21 cellular contexts compared by ENCODE assay signal in genomic region chr20:37424062-37424851, GRCh38.
A peak's percentile ranks its signal among the peaks of the same experiment; 100 is the strongest.
DNase-seq lines count a peak whose midpoint lies in the region; ATAC-seq and TF ChIP-seq lines count a peak whose summit lies in the region.
"Had no signal": no experiment of that assay in that cellular context is flagged by ENCODE, and none has a peak within 500 bp of the region (broad histone marks: within the 10 kb centered on the region; RNA-seq: fewer than 3 reads in every experiment).

No MANE protein-coding gene starts in this region.

- H3K23me2 ChIP-seq in H9 (ENCODE audit: insufficient read length, low read depth, low read length, poor library complexity, severe bottlenecking), result no peaks in the 10 kb centered on the region

- no CpG with 5 or more reads among the region's 3 CpGs for WGBS in neuronal stem cell (ENCODE audit: extremely low coverage in 2 of 2, insufficient read length in 2 of 2, insufficient replicate concordance in 1 of 2), 2 donors
- WGBS in H9 (ENCODE audit: extremely low coverage, insufficient read length, low lambda C conversion rate), result no CpG with 5 or more reads among the region's 3 CpGs

- H3K36me3 ChIP-seq in HEK293 (ENCODE audit: control insufficient read depth in 2 of 2, insufficient read depth in 1 of 2, low read length in 2 of 2) (no peaks in the 10 kb centered on the region), neuronal stem cell (replicated peaks in 1 of 2; ENCODE audit: control insufficient read depth in 2 of 2, insufficient read depth in 2 of 2, low read length in 2 of 2) (peaks cover 0 to 2% of the 10 kb centered on the region in 2 donors)
- H3K36me3 ChIP-seq: BE2C; BLaER1 treated with 17β-estradiol and CSF1 and Interleukin-3, amounts not matched to agents 10 nM and 100 nM; HAP-1 had no signal

- H3K18ac ChIP-seq in neuronal stem cell (ENCODE audit: low read length), result no peak overlapping the region
- H3K18ac ChIP-seq in H9 (ENCODE audit: insufficient read length, low read depth, low read length), result no peak overlapping the region

- H4K91ac ChIP-seq in neuronal stem cell (ENCODE audit: low read depth, low read length, poor library complexity) (no peak overlapping the region), H9 (ENCODE audit: insufficient read length, low read depth, low read length) (no peak overlapping the region)

- H3K9me3 ChIP-seq in HEK293 (ENCODE audit: control insufficient read depth, insufficient read depth, low read depth, low read length), result no peaks in the 10 kb centered on the region
- H3K9me3 ChIP-seq in neuronal stem cell (replicated peaks in 1 of 2; ENCODE audit: control insufficient read depth in 2 of 2, insufficient read depth in 1 of 2, low read depth in 1 of 2, low read length in 2 of 2), result peaks cover 0 to 4% of the 10 kb centered on the region in 2 donors
- no peaks in the 10 kb centered on the region for H3K9me3 ChIP-seq in H9 (ENCODE audit: control insufficient read depth, low read depth, low read length)
- H3K9me3 ChIP-seq: A549; BE2C; BLaER1 treated with 17β-estradiol and CSF1 and Interleukin-3, amounts not matched to agents 10 nM and 100 nM; HAP-1 had no signal

- peaks cover 0 to 17% (median 0%) of the 10 kb centered on the region in 3 experiments for H3K27me3 ChIP-seq in neuronal stem cell (ENCODE audit: control insufficient read depth in 3 of 3, insufficient read depth in 3 of 3, low read depth in 1 of 3, low read length in 3 of 3)
- H3K27me3 ChIP-seq in H9 (ENCODE audit: insufficient read depth, low read length), result no peaks in the 10 kb centered on the region
- H3K27me3 ChIP-seq: BE2C; BLaER1 treated with 17β-estradiol and CSF1 and Interleukin-3, amounts not matched to agents 10 nM and 100 nM had no signal

- no peak overlapping the region for H2BK12ac ChIP-seq in neuronal stem cell (ENCODE audit: low read length)
- no peak overlapping the region for H2BK12ac ChIP-seq in H9 (ENCODE audit: insufficient read length, low read depth, low read length)

- H3K9ac ChIP-seq in neuronal stem cell (ENCODE audit: low read depth, low read length, poor library complexity) (no peak overlapping the region), H9 (ENCODE audit: extremely low read depth, insufficient read length, low read length) (no peak overlapping the region)
- H3K9ac ChIP-seq: BLaER1 treated with 17β-estradiol and CSF1 and Interleukin-3, amounts not matched to agents 10 nM and 100 nM; GM23248 had no signal

- H3K56ac ChIP-seq in H9 (ENCODE audit: insufficient read length, low read depth, low read length), result no peak overlapping the region

- CTCF ChIA-PET in HEK293 (lab: Yijun Ruan, JAX), result no interaction called here

- H2BK5ac ChIP-seq in neuronal stem cell (ENCODE audit: low read length) (peak overlapping the region; percentile 66), H9 (ENCODE audit: insufficient read length, low read length) (no peak overlapping the region)

- H3K79me1 ChIP-seq in neuronal stem cell (ENCODE audit: low read depth, low read length) (no peaks in the 10 kb centered on the region), H9 (ENCODE audit: insufficient read depth, low read depth, low read length, poor library complexity, severe bottlenecking) (no peaks in the 10 kb centered on the region)

- H3K4me3 Mint-ChIP-seq in H9, result no peak overlapping the region
- H3K4me3 Mint-ChIP-seq: CD14-positive monocyte; CD4-positive, alpha-beta T cell; CD8-positive, alpha-beta memory T cell had no signal

- no peak overlapping the region for H2BK120ac ChIP-seq in neuronal stem cell (ENCODE audit: low read depth, low read length)
- no peak overlapping the region for H2BK120ac ChIP-seq in H9 (ENCODE audit: low read depth, low read length, poor library complexity, severe bottlenecking)

- no peaks in the 10 kb centered on the region for H3K4me1 ChIP-seq in HEK293 (ENCODE audit: control insufficient read depth, insufficient read depth, low read length)
- H3K4me1 ChIP-seq in neuronal stem cell (ENCODE audit: control insufficient read depth in 2 of 2, insufficient read depth in 1 of 2, low read depth in 1 of 2, low read length in 2 of 2), result peaks cover 33 to 37% of the 10 kb centered on the region in 2 donors
- H3K4me1 ChIP-seq in H9 (ENCODE audit: insufficient read depth, low read length), result peaks cover 5% of the 10 kb centered on the region; the same call in 1 of the 2 replicates
- H3K4me1 ChIP-seq: A549, BE2C had no signal

- H2AK5ac ChIP-seq in neuronal stem cell (ENCODE audit: low read depth, low read length) (no peak overlapping the region), H9 (ENCODE audit: insufficient read length, low read length) (no peak overlapping the region)

- no peak overlapping the region for H3K4me2 ChIP-seq in neuronal stem cell (ENCODE audit: insufficient read depth, low read length, poor library complexity, severe bottlenecking)
- no peak overlapping the region for H3K4me2 ChIP-seq in H9 (ENCODE audit: insufficient read depth, insufficient read length, low read length)
- H3K4me2 ChIP-seq: A549; BLaER1 treated with 17β-estradiol and CSF1 and Interleukin-3, amounts not matched to agents 10 nM and 100 nM had no signal

- DNase-seq in RPMI7951 (ENCODE audit: low read depth), result peak; percentile 17
- DNase-seq in neuronal stem cell (ENCODE audit: low spot score), result no peak
- DNase-seq in foreskin fibroblast, result no peak
- DNase-seq in H9, result no peak
- DNase-seq: 8988T; ACHN; AML-193; BE2C; CD4-positive, alpha-beta T cell; CD8-positive, alpha-beta memory T cell; DMS 273 treated with DMSO at 0.1 percent for 48 hours; DMS79 treated with DMSO at 0.1 percent for 48 hours; GF-D8; GM23248 had no signal

- POLR2A ChIA-PET in HEK293 (lab: Yijun Ruan, JAX), result no interaction called here

- no peak overlapping the region for H3K27ac ChIP-seq in HEK293 (ENCODE audit: extremely low read depth, low read depth, low read length)
- H3K27ac ChIP-seq in cingulate gyrus (ENCODE audit: low read depth, low read length), result peak overlapping the region; percentile 16
- no peak overlapping the region for H3K27ac ChIP-seq in neuronal stem cell (replicated peaks; ENCODE audit: low read length)
- H3K27ac ChIP-seq in H9 (ENCODE audit: insufficient read length, low read depth, low read length), result no peak overlapping the region
- H3K27ac ChIP-seq: A549; BLaER1 treated with 17β-estradiol and CSF1 and Interleukin-3, amounts not matched to agents 10 nM and 100 nM; GM23248 had no signal

- peak overlapping the region; percentile 14 for H2BK15ac ChIP-seq in neuronal stem cell (ENCODE audit: low read length)
- H2BK15ac ChIP-seq in H9 (ENCODE audit: low read depth, low read length), result no peak overlapping the region

- no peak overlapping the region for H3K4ac ChIP-seq in neuronal stem cell (ENCODE audit: low read length)
- H3K4ac ChIP-seq in H9 (ENCODE audit: low read depth, low read length), result no peak overlapping the region

- H3K14ac ChIP-seq in neuronal stem cell (ENCODE audit: low read length) (no peak overlapping the region), H9 (ENCODE audit: insufficient read depth, low read length) (no peak overlapping the region)

- H3T11ph ChIP-seq in H9 (ENCODE audit: low read length), result no peak overlapping the region

- TF ChIP-seq CTCF in HEK293 (tag by site-specific recombination; IDR thresholded peaks at IDR 0.05) (no peak), foreskin fibroblast (IDR thresholded peaks at IDR 0.05; ENCODE audit: low read depth, low read length) (no peak), H9 (conservative IDR thresholded peaks at IDR 0.05) (no peak)

- H3K4me3 ChIP-seq in HEK293 (ENCODE audit: low read depth, low read length), result no peak overlapping the region
- H3K4me3 ChIP-seq in neuronal stem cell (ENCODE audit: low read length in 2 of 2), result no peak overlapping the region
- no peak overlapping the region for H3K4me3 ChIP-seq in foreskin fibroblast (ENCODE audit: low read depth in 1 of 2, low read length in 2 of 2)
- H3K4me3 ChIP-seq: A549; BLaER1 treated with 17β-estradiol and CSF1 and Interleukin-3, amounts not matched to agents 10 nM and 100 nM; GM23248; HAP-1 had no signal

- no peak overlapping the region for H3K23ac ChIP-seq in neuronal stem cell (ENCODE audit: low read depth, low read length, poor library complexity)
- no peak overlapping the region for H3K23ac ChIP-seq in H9 (ENCODE audit: insufficient read length, low read depth, low read length)

- H4K5ac ChIP-seq in H9 (ENCODE audit: insufficient read length, low read depth, low read length), result no peak overlapping the region

- ATAC-seq in HG02623 (IDR thresholded peaks at IDR 0.05; ENCODE audit: unreplicated experiment), result no peak
- ATAC-seq: A549 had no signal

- no peaks in the 10 kb centered on the region for H3K36me3 Mint-ChIP-seq in H9 (ENCODE audit: insufficient read depth in 1 of 3, low read depth in 3 of 3)
- H3K36me3 Mint-ChIP-seq: CD14-positive monocyte had no signal

- H4K8ac ChIP-seq in neuronal stem cell (ENCODE audit: low read depth, low read length) (no peak overlapping the region), H9 (replicated peaks; ENCODE audit: insufficient read length, low read depth, low read length) (no peak overlapping the region)

- no peak overlapping the region for H2BK20ac ChIP-seq in H9 (ENCODE audit: low read depth, low read length, poor library complexity, severe bottlenecking)

- no peak overlapping the region; a peak in 1 of 7 replicates for H3K27ac Mint-ChIP-seq in H9
- H3K27ac Mint-ChIP-seq: CD4-positive, alpha-beta T cell; CD8-positive, alpha-beta memory T cell had no signal

- H3K27me3 Mint-ChIP-seq in H9 (ENCODE audit: low read depth), result peaks cover 17% of the 10 kb centered on the region

- H3K9me3 Mint-ChIP-seq in H9, result no peaks in the 10 kb centered on the region; a peak in 1 of 5 replicates
- H3K9me3 Mint-ChIP-seq: CD14-positive monocyte; CD4-positive, alpha-beta T cell; CD8-positive, alpha-beta memory T cell had no signal

- H3K79me2 ChIP-seq in H9 (ENCODE audit: insufficient read depth, low read length), result no peaks in the 10 kb centered on the region

- peaks cover 29 to 33% of the 10 kb centered on the region in 2 experiments for H3K4me1 Mint-ChIP-seq in H9
- H3K4me1 Mint-ChIP-seq: CD14-positive monocyte; CD8-positive, alpha-beta memory T cell had no signal

- H2AFZ ChIP-seq in neuronal stem cell (ENCODE audit: low read length) (no peak overlapping the region), H9 (ENCODE audit: low read length) (no peak overlapping the region)
- H2AFZ ChIP-seq: GM23248 had no signal

- no peaks in the 10 kb centered on the region for H4K20me1 ChIP-seq in H9 (ENCODE audit: control insufficient read depth, insufficient read depth, insufficient read length)

TF ChIP-seq in HEK293, 187 proteins besides CTCF, POLR2A, EP300 and RAD21 (continues in another document):
- TF ChIP-seq, protein P1, sequence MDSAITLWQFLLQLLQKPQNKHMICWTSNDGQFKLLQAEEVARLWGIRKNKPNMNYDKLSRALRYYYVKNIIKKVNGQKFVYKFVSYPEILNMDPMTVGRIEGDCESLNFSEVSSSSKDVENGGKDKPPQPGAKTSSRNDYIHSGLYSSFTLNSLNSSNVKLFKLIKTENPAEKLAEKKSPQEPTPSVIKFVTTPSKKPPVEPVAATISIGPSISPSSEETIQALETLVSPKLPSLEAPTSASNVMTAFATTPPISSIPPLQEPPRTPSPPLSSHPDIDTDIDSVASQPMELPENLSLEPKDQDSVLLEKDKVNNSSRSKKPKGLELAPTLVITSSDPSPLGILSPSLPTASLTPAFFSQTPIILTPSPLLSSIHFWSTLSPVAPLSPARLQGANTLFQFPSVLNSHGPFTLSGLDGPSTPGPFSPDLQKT (IDR thresholded peaks at IDR 0.05; ENCODE audit: borderline replicate concordance, low read depth, low read length), result no peak
